In the genomic region with DNA sequence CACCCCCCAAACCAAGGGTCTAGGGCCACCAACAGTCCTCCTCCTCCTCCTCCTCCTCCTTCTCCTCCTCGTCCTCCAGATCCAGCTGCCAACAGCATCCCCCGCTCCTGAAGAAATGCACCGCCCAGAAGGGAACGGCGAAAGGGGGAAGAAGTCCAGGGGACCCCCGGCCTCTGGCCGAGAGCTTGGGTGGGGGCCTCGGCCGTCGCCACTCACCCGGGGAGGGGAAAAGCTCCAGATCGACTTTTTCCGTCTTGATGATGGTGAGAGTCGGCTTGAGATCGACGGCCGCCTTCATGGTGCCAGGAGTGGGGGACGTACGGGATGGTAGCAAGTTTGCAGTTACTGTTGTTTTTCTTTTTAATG, we compare ENCODE assay signal across 8 cellular contexts.
A peak's percentile ranks its signal among the peaks of the same experiment; 100 is the strongest.
DNase-seq lines count a peak whose midpoint lies in the region; ATAC-seq and TF ChIP-seq lines count a peak whose summit lies in the region.

No MANE protein-coding gene starts in this region.

- peaks cover 34% of the 10 kb centered on the region for H3K4me1 ChIP-seq in CD8-positive, alpha-beta memory T cell (ENCODE audit: insufficient read depth, low read length)
- H3K4me1 ChIP-seq in lung (ENCODE audit: control insufficient read depth in 2 of 2, insufficient read depth in 2 of 2, low read length in 2 of 2): peaks cover 2 to 26% of the 10 kb centered on the region in 2 donors
- H3K4me1 ChIP-seq in vagina: peaks cover 33% of the 10 kb centered on the region

- peak overlapping the region; percentile 92 for H3K27ac ChIP-seq in CD8-positive, alpha-beta memory T cell (ENCODE audit: low read depth, low read length)
- peak overlapping the region; percentile 99 for H3K27ac ChIP-seq in KOPT-K1 (ENCODE audit: low read depth, low read length, poor library complexity, severe bottlenecking)
- peak overlapping the region; percentile 73 for H3K27ac ChIP-seq in caudate nucleus (ENCODE audit: low read depth, low read length)
- H3K27ac ChIP-seq in lung (ENCODE audit: low read depth in 1 of 2, low read length in 1 of 2): peak overlapping the region; percentile 89 to 99
- peak overlapping the region; percentile 98 for H3K27ac ChIP-seq in vagina

- H3K27ac Mint-ChIP-seq in CD8-positive, alpha-beta memory T cell: peak overlapping the region; percentile 91 to 99 (median 98)

- peak overlapping the region; percentile 97 for H3K4me3 ChIP-seq in CD8-positive, alpha-beta memory T cell (ENCODE audit: low read length)
- H3K4me3 ChIP-seq in lung (peak overlapping the region; percentile 69), vagina (peak overlapping the region; percentile 68 to 83)

- peaks cover 34% of the 10 kb centered on the region for H3K36me3 ChIP-seq in CD8-positive, alpha-beta memory T cell (ENCODE audit: insufficient read depth, low read length)
- H3K36me3 ChIP-seq in KOPT-K1 (ENCODE audit: insufficient read depth, low read length) (peaks cover 23% of the 10 kb centered on the region), lung (ENCODE audit: control insufficient read depth in 2 of 2, insufficient read depth in 2 of 2, low read length in 2 of 2) (no peaks in the 10 kb centered on the region), vagina (no peaks in the 10 kb centered on the region)

- H3K4me1 Mint-ChIP-seq in CD8-positive, alpha-beta memory T cell: peaks cover 45 to 48% (median 46%) of the 10 kb centered on the region in 3 donors

- POLR2A ChIA-PET in CD8-positive, alpha-beta memory T cell (lab: Charles Lee): interaction anchor here (0.9 to 5.9 kb wide), 7 partner anchors 11 to 103 kb away, joined by 3 to 69 read pairs (median 4); no protein-coding TSS in a partner anchor

- H3K9me3 Mint-ChIP-seq in CD8-positive, alpha-beta memory T cell: no peaks in the 10 kb centered on the region

- TF ChIP-seq CTCF in lung (IDR thresholded peaks at IDR 0.05; ENCODE audit: control extremely low read depth, extremely low read depth) (no peak), vagina (IDR thresholded peaks at IDR 0.05) (no peak)

- H3K36me3 Mint-ChIP-seq in CD8-positive, alpha-beta memory T cell: peaks cover 38 to 59% (median 44%) of the 10 kb centered on the region in 3 donors

- H3K4me3 Mint-ChIP-seq in CD8-positive, alpha-beta memory T cell: peak overlapping the region; percentile 95 to 100 (median 98)

- CTCF ChIA-PET in CD8-positive, alpha-beta memory T cell (lab: Charles Lee): interaction anchor here (0.7 to 6.2 kb wide), 10 partner anchors 9 to 232 kb away, joined by 3 to 82 read pairs (median 5); no protein-coding TSS in a partner anchor

- TF ChIP-seq POLR2A in vagina (IDR thresholded peaks at IDR 0.05): no peak

- no peaks in the 10 kb centered on the region for H3K27me3 ChIP-seq in CD8-positive, alpha-beta memory T cell (ENCODE audit: insufficient read depth, low read length, poor library complexity, severe bottlenecking)
- H3K27me3 ChIP-seq in lung (ENCODE audit: control insufficient read depth, insufficient read depth) (no peaks in the 10 kb centered on the region), vagina (no peaks in the 10 kb centered on the region)

- intact Hi-C loops in vagina (cut with DNase I): no loop called here

- DNase-seq in CD8-positive, alpha-beta memory T cell: peak in 1 of 5 donors; percentile 57
- DNase-seq in caudate nucleus (lab: John Stamatoyannopoulos, UW): no peak
- peak; percentile 40 for DNase-seq in lung (ENCODE audit: low spot score)
- DNase-seq in vagina (ENCODE audit: extremely low spot score in 2 of 2): no peak
- DNase-seq in superior temporal gyrus (ENCODE audit: extremely low spot score): no peak

- ATAC-seq in lung (ENCODE audit: insufficient read depth, low FRiP score) (no peak), GM21390 (IDR thresholded peaks at IDR 0.05; ENCODE audit: unreplicated experiment) (no peak), GM21723 (IDR thresholded peaks at IDR 0.05; ENCODE audit: unreplicated experiment) (no peak)

- WGBS in lung, 2 donors: 1% methylated on average over 19 of the region's 19 CpGs

- H3K27me3 Mint-ChIP-seq in CD8-positive, alpha-beta memory T cell: peaks cover 0 to 2% of the 10 kb centered on the region in 2 donors

- H3K9me3 ChIP-seq in CD8-positive, alpha-beta memory T cell (ENCODE audit: low read length): no peaks in the 10 kb centered on the region
- no peaks in the 10 kb centered on the region for H3K9me3 ChIP-seq in KOPT-K1 (ENCODE audit: insufficient read depth, low read length, poor library complexity, severe bottlenecking)
- peaks cover 0 to 2% of the 10 kb centered on the region in 2 donors for H3K9me3 ChIP-seq in lung (ENCODE audit: control insufficient read depth in 2 of 2, insufficient read depth in 1 of 2, low read length in 1 of 2)
- H3K9me3 ChIP-seq in vagina: no peaks in the 10 kb centered on the region
